In genomic region chr4:2623442-2623841, GRCh38 we compare ENCODE assay signal across 17 cellular contexts.
A peak's percentile ranks its signal among the peaks of the same experiment; 100 is the strongest.
DNase-seq lines count a peak whose midpoint lies in the region; ATAC-seq and TF ChIP-seq lines count a peak whose summit lies in the region.
"Had no signal": no experiment of that assay in that cellular context is flagged by ENCODE, and none has a peak within 500 bp of the region (broad histone marks: within the 10 kb centered on the region; RNA-seq: fewer than 3 reads in every experiment).

No MANE protein-coding gene starts in this region.

- H3F3A ChIP-seq in neural progenitor cell (ENCODE audit: low read depth) = peaks cover 30% of the 10 kb centered on the region

- H3K36me3 Mint-ChIP-seq in endodermal cell (ENCODE audit: low read depth) (peaks cover 23% of the 10 kb centered on the region), neural progenitor cell (peaks cover 31% of the 10 kb centered on the region)

- no peak for TF ChIP-seq CTCF in endodermal cell (conservative IDR thresholded peaks at IDR 0.05)
- TF ChIP-seq CTCF in neural progenitor cell (IDR thresholded peaks at IDR 0.05) = no peak

- no peak for ATAC-seq in GM19397 (IDR thresholded peaks at IDR 0.05; ENCODE audit: unreplicated experiment)
- no peak for ATAC-seq in HG03469 (IDR thresholded peaks at IDR 0.05; ENCODE audit: unreplicated experiment)

- 0 out of 2 replicates have a peak overlapping the region, but pooled peaks have one; percentile 4 for H3K27ac ChIP-seq in HUES64 (ENCODE audit: low read depth, low read length)
- H3K27ac ChIP-seq in endodermal cell (ENCODE audit: low read depth, low read length) = no peak overlapping the region
- H3K27ac ChIP-seq in neural progenitor cell = no peak overlapping the region
- H3K27ac ChIP-seq: A549, PC-9 had no signal

- H3K27me3 Mint-ChIP-seq in endodermal cell (ENCODE audit: insufficient read depth) = no peaks in the 10 kb centered on the region
- peaks cover 11% of the 10 kb centered on the region for H3K27me3 Mint-ChIP-seq in neural progenitor cell (ENCODE audit: insufficient read depth, low read depth)

- H3K4me3 Mint-ChIP-seq in endodermal cell (no peak overlapping the region), neural progenitor cell (no peak overlapping the region)

- H3K4me1 ChIP-seq in HUES64 (ENCODE audit: insufficient read depth, low read length) = peaks cover 34% of the 10 kb centered on the region
- H3K4me1 ChIP-seq in endodermal cell (ENCODE audit: control insufficient read depth, insufficient read depth, low read length) = peaks cover 3% of the 10 kb centered on the region
- H3K4me1 ChIP-seq in neural progenitor cell = peaks cover 34% of the 10 kb centered on the region
- H3K4me1 ChIP-seq: A549 had no signal

- peaks cover 58% of the 10 kb centered on the region for H4K20me1 ChIP-seq in neural progenitor cell (ENCODE audit: low read depth)

- H3K9me3 Mint-ChIP-seq in endodermal cell (no peaks in the 10 kb centered on the region), neural progenitor cell (peaks cover 7% of the 10 kb centered on the region)

- peak; percentile 53 for DNase-seq in activated effector memory CD4-positive, alpha-beta T cell treated with anti-CD3 and anti-CD28 coated beads, Interleukin-2, amount 50 U/mL, for 16 hours
- DNase-seq in activated effector memory CD4-positive, alpha-beta T cell treated with Interleukin-2 at 50 U/mL for 16 hours = no peak
- DNase-seq in endodermal cell (no peak), neural progenitor cell (ENCODE audit: low spot score) (no peak), A172 (ENCODE audit: low spot score) (no peak)
- DNase-seq: DMS79 treated with DMSO at 0.1 percent for 48 hours, GDM1, KG1, NCI-H1048, NCI-H146, NCI-H446, NCI-H748 treated with DMSO at 0.1 percent for 48 hours, PC-9 had no signal

- H3K27ac Mint-ChIP-seq in endodermal cell = peak overlapping the region; percentile 63
- peak overlapping the region; percentile 15 for H3K27ac Mint-ChIP-seq in neural progenitor cell

- no peak overlapping the region for H3K9ac ChIP-seq in HUES64 (ENCODE audit: low read depth, low read length)
- no peak overlapping the region for H3K9ac ChIP-seq in endodermal cell (ENCODE audit: extremely low read depth, low read length, poor library complexity, severe bottlenecking)
- no peak overlapping the region for H3K9ac ChIP-seq in neural progenitor cell

- H2AFZ ChIP-seq in neural progenitor cell (replicated peaks) = no peak overlapping the region
- H2AFZ ChIP-seq: PC-9 had no signal

- H3K4me3 ChIP-seq in HUES64 (ENCODE audit: low read length) (no peak overlapping the region), endodermal cell (ENCODE audit: low read length) (no peak overlapping the region), neural progenitor cell (no peak overlapping the region)
- H3K4me3 ChIP-seq: A549, PC-9 had no signal

- H3K4me1 Mint-ChIP-seq in endodermal cell (peaks cover 35% of the 10 kb centered on the region), neural progenitor cell (peaks cover 35% of the 10 kb centered on the region)

- peaks cover 27% of the 10 kb centered on the region for H3K36me3 ChIP-seq in HUES64 (ENCODE audit: insufficient read depth, low read length)
- peaks cover 28% of the 10 kb centered on the region for H3K36me3 ChIP-seq in endodermal cell (ENCODE audit: control insufficient read depth, insufficient read depth, low read length)
- H3K36me3 ChIP-seq in neural progenitor cell = no peaks in the 10 kb centered on the region

- peaks cover 82% of the 10 kb centered on the region for H3K79me2 ChIP-seq in neural progenitor cell (ENCODE audit: low read depth)

- H3K27me3 ChIP-seq in HUES64 (ENCODE audit: insufficient read depth, low read length) (no peaks in the 10 kb centered on the region), endodermal cell (ENCODE audit: control insufficient read depth, insufficient read depth, low read length, poor library complexity, severe bottlenecking) (no peaks in the 10 kb centered on the region), neural progenitor cell (no peaks in the 10 kb centered on the region)

- H3K9me3 ChIP-seq in HUES64 (ENCODE audit: insufficient read depth, low read depth, low read length) (no peaks in the 10 kb centered on the region), endodermal cell (ENCODE audit: control insufficient read depth, low read length) (no peaks in the 10 kb centered on the region), neural progenitor cell (ENCODE audit: low read depth) (no peaks in the 10 kb centered on the region)
- H3K9me3 ChIP-seq: A549 had no signal

- 89% methylated on average over 6 of the region's 6 CpGs for WGBS in HUES64
- 91 to 100% methylated on average over 4 to 6 of the region's 6 CpGs for WGBS in endodermal cell (ENCODE audit: insufficient coverage in 1 of 2, insufficient read length in 1 of 2), 2 experiments

- no peak overlapping the region for H3K4me2 ChIP-seq in neural progenitor cell
- H3K4me2 ChIP-seq: A549, PC-9 had no signal
